Comparison of ENCODE assay signal across 30 cellular contexts in the genomic region with DNA sequence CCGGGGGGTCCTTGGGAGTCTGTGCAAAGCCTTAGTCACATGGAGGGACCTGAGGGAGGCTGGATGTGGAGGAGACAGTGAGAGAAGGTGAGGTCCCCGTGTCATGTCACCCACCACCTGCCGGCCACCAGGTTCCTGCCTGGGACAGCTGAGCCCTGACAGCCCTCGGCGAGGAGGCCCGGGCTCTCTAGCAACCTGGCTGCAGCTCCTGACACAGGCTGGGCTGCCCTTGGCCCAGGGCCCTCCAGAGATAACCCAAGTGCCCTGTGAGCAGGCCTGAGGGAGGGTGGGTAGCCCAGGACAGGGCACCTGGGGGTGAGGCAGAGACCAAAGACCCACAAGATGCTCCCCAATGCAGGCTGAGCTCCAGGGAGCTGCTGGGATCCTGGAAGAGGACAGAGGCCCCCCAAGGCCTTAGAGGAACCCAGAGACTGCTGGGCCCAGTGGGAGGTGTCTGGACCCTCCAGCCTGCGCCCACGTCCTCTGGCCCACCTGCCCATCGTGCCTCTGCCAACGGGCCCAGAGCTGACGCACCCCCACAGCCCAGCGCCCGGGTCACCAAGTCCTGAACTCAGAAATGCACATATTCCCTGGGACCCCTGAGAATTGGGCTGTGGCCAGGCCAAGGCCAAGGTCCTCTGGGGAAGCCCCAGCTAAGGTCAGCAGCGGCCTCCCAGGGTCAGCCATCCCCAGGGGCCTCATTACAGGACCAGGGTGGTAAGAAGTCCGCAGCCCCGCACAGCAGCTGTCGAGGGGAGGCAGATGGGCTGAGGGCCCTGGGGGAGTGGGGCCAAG. TPM values are rescaled to one million over a fixed set of nuclear protein-coding genes. Genes with fewer than 3 reads are reported as not detected.
"Had no signal": no experiment of that assay in that cellular context is flagged by ENCODE, and none has a peak within 500 bp of the region (broad histone marks: within the 10 kb centered on the region; RNA-seq: fewer than 3 reads in every experiment).

No MANE protein-coding gene starts in this region.

- H3K9me3 ChIP-seq: MG63, Peyer's patch, SJSA1 had no signal

- H3K4me3 Mint-ChIP-seq: activated CD8-positive, alpha-beta memory T cell treated with anti-CD3 and anti-CD28 coated beads, Interleukin-2, amount 10 ng/mL, durations not matched to agents 7 days and 5 days; activated naive CD8-positive, alpha-beta T cell; activated T-cell treated with anti-CD3 and anti-CD28 coated beads, Interleukin-2, amount 50 U/mL, for 24 hours; activated T-helper 1 cell treated with anti-CD3 and anti-CD28 coated beads, Interleukin-12 subunit alpha, Interleukin-12 subunit beta, Interleukin-2, Interleukin-4 antibody, amounts not matched to agents 30 ng/mL and 10 ng/mL and 1 ng/mL, durations not matched to agents 14 hours and 24 hours and 36 hours; brain; T-helper 1 cell treated with Interleukin-12 subunit alpha and Interleukin-12 subunit beta and Interleukin-4 antibody, amounts not matched to agents 30 μg/mL and 1 μg/mL, for 36 hours; WTC11 had no signal

- H3K36me3 ChIP-seq: MG63, Peyer's patch, SJSA1 had no signal

- H3K27me3 Mint-ChIP-seq: activated CD8-positive, alpha-beta memory T cell treated with anti-CD3 and anti-CD28 coated beads, Interleukin-2, amount 10 ng/mL, durations not matched to agents 7 days and 5 days; activated naive CD8-positive, alpha-beta T cell; activated T-cell treated with anti-CD3 and anti-CD28 coated beads, Interleukin-2, amount 50 U/mL, for 24 hours; brain had no signal

- H3K9me3 Mint-ChIP-seq: activated T-cell treated with anti-CD3 and anti-CD28 coated beads, Interleukin-2, amount 50 U/mL, for 24 hours; activated T-helper 1 cell treated with anti-CD3 and anti-CD28 coated beads, Interleukin-12 subunit alpha, Interleukin-12 subunit beta, Interleukin-2, Interleukin-4 antibody, amounts not matched to agents 30 ng/mL and 10 ng/mL and 1 ng/mL, durations not matched to agents 14 hours and 24 hours and 36 hours; brain; T-helper 1 cell treated with Interleukin-12 subunit alpha and Interleukin-12 subunit beta and Interleukin-4 antibody, amounts not matched to agents 30 μg/mL and 1 μg/mL, for 36 hours; WTC11 had no signal

- DNase-seq: activated CD4-positive, alpha-beta T cell treated with anti-CD3 and anti-CD28 coated beads for 48 hours; activated CD4-positive, alpha-beta T cell treated with anti-CD3 and anti-CD28 coated beads, Interleukin-2, amount 50 U/mL, for 48 hours; activated CD4-positive, CD25-positive, alpha-beta regulatory T cell treated with anti-CD3 and anti-CD28 coated beads, Interleukin-2, amount 50 U/mL, for 72 hours; activated CD8-positive, alpha-beta memory T cell treated with anti-CD3 and anti-CD28 coated beads, Interleukin-2, amount 10 ng/mL, durations not matched to agents 7 days and 5 days; activated effector memory CD4-positive, alpha-beta T cell treated with Interleukin-2 at 50 U/mL for 16 hours; activated naive CD4-positive, alpha-beta T cell; activated T-cell treated with anti-CD3 and anti-CD28 coated beads, Interleukin-2, amount 50 U/mL, for 24 hours; amygdala; MG63; MV-4-11; NCI-H1092 treated with DMSO at 0.1 percent for 48 hours; NCI-H1417 treated with DMSO at 0.1 percent for 48 hours; NCI-H1694; NCI-H2029; NCI-H2107; NCI-H2171 treated with DMSO at 0.1 percent for 48 hours; NCI-H226; NCI-H526 treated with DMSO at 0.1 percent for 48 hours; NK-92 treated with Interleukin-12 subunit alpha and Interleukin-12 subunit beta, amount 100 ng/mL, for 24 hours; OCI-M1; Peyer's patch had no signal

- H3K27me3 ChIP-seq: MG63, Peyer's patch had no signal

- H3K36me3 Mint-ChIP-seq: activated CD8-positive, alpha-beta memory T cell treated with anti-CD3 and anti-CD28 coated beads, Interleukin-2, amount 10 ng/mL, durations not matched to agents 7 days and 5 days; activated naive CD8-positive, alpha-beta T cell; brain; WTC11 had no signal

- H3K27ac Mint-ChIP-seq: activated CD8-positive, alpha-beta memory T cell treated with anti-CD3 and anti-CD28 coated beads, Interleukin-2, amount 10 ng/mL, durations not matched to agents 7 days and 5 days; activated naive CD8-positive, alpha-beta T cell; activated T-cell treated with anti-CD3 and anti-CD28 coated beads, Interleukin-2, amount 50 U/mL, for 24 hours; activated T-helper 1 cell treated with anti-CD3 and anti-CD28 coated beads, Interleukin-12 subunit alpha, Interleukin-12 subunit beta, Interleukin-2, Interleukin-4 antibody, amounts not matched to agents 30 ng/mL and 10 ng/mL and 1 ng/mL, durations not matched to agents 14 hours and 24 hours and 36 hours; brain; T-helper 1 cell treated with Interleukin-12 subunit alpha and Interleukin-12 subunit beta and Interleukin-4 antibody, amounts not matched to agents 30 μg/mL and 1 μg/mL, for 36 hours; WTC11 had no signal

- H3K4me3 ChIP-seq: MG63, Peyer's patch, SJSA1 had no signal

- H3K27ac ChIP-seq: Peyer's patch, SJSA1 had no signal

- H3K4me1 ChIP-seq: SJSA1 had no signal

- FAIRE-seq: astrocyte had no signal

- ATAC-seq: activated CD8-positive, alpha-beta memory T cell treated with anti-CD3 and anti-CD28 coated beads, Interleukin-2, amount 10 ng/mL, durations not matched to agents 7 days and 5 days; SK-N-SH treated with all-trans-retinoic acid at 6 μM for 48 hours; WTC11 had no signal

RNA-seq across cellular contexts. Expression of a gene that starts 8.8 kb away (rescaled TPM):
- total RNA-seq: NCI-H460, SJSA1 had no signal

RNA-seq across cellular contexts. Expression of a gene that starts 14.3 kb away (rescaled TPM):
- total RNA-seq: activated T-helper 1 cell treated with anti-CD3 and anti-CD28 coated beads, Interleukin-12 subunit alpha, Interleukin-12 subunit beta, Interleukin-2, Interleukin-4 antibody, amounts not matched to agents 30 ng/mL and 10 ng/mL and 1 ng/mL, durations not matched to agents 14 hours and 24 hours and 36 hours; NCI-H460; SJSA1 had no signal

RNA-seq across cellular contexts. Expression of a gene that starts 16.5 kb away (rescaled TPM):
- total RNA-seq: astrocyte, SJSA1 had no signal

RNA-seq across cellular contexts. Expression of a gene that starts 23.5 kb away (rescaled TPM):
- total RNA-seq: NCI-H460, SJSA1 had no signal
